Comparison of ENCODE assay signal across 8 cellular contexts in the genomic region with DNA sequence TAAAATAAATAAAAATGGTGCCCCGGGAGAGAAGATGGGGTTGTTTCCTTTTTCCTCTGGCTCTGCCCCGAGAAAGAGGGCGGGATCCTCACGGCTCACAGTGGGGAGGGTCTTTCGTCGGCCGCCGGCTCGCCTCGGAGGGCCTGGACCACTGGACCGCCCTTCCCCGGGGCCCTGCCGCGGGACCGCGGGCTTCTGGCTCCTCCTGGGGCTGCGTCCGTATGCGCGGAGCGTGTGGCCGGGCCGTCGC.
DNase-seq lines count a peak whose midpoint lies in the region; ATAC-seq lines count a peak whose summit lies in the region.

No MANE protein-coding gene starts in this region.

- no peak overlapping the region for H3K9ac ChIP-seq in mucosa of rectum (ENCODE audit: low read depth in 1 of 2, low read length in 2 of 2)

- H3K4me1 ChIP-seq in mucosa of rectum (ENCODE audit: control insufficient read depth in 2 of 2, insufficient read depth in 2 of 2, low read length in 2 of 2) = peaks cover 22% of the 10 kb centered on the region in 2 donors

- ATAC-seq in GM18498 (IDR thresholded peaks at IDR 0.05; ENCODE audit: unreplicated experiment) (peak; percentile 25), HG03108 (IDR thresholded peaks at IDR 0.05; ENCODE audit: unreplicated experiment) (peak; percentile 17), GM21825 (IDR thresholded peaks at IDR 0.05; ENCODE audit: unreplicated experiment) (no peak)

- H3K9me3 ChIP-seq in mucosa of rectum (ENCODE audit: control insufficient read depth in 2 of 2, low read length in 2 of 2) = no peaks in the 10 kb centered on the region

- peak overlapping the region; percentile 44 to 60 for H3K4me3 ChIP-seq in mucosa of rectum (ENCODE audit: low read length in 2 of 2)

- no peak overlapping the region for H3K27ac ChIP-seq in mucosa of rectum (ENCODE audit: low read depth in 2 of 2, low read length in 2 of 2)

- peak; percentile 8 for DNase-seq in amniotic epithelial cell (ENCODE audit: low read depth)
- DNase-seq in NCI-H774 (lab: John Stamatoyannopoulos, UW) = no peak
- no peak for DNase-seq in Ammon's horn (ENCODE audit: low spot score)
- no peak for DNase-seq in activated CD8-positive, alpha-beta memory T cell treated with anti-CD3 and anti-CD28 coated beads for 24 hours

- H3K27me3 ChIP-seq in mucosa of rectum (ENCODE audit: control insufficient read depth in 2 of 2, insufficient read depth in 2 of 2, low read length in 2 of 2) = peaks cover 63 to 92% of the 10 kb centered on the region in 2 donors

- H3K36me3 ChIP-seq in mucosa of rectum (ENCODE audit: control insufficient read depth in 2 of 2, insufficient read depth in 2 of 2, low read length in 2 of 2) = no peaks in the 10 kb centered on the region
